7 cellular contexts compared by ENCODE assay signal in the genomic region with DNA sequence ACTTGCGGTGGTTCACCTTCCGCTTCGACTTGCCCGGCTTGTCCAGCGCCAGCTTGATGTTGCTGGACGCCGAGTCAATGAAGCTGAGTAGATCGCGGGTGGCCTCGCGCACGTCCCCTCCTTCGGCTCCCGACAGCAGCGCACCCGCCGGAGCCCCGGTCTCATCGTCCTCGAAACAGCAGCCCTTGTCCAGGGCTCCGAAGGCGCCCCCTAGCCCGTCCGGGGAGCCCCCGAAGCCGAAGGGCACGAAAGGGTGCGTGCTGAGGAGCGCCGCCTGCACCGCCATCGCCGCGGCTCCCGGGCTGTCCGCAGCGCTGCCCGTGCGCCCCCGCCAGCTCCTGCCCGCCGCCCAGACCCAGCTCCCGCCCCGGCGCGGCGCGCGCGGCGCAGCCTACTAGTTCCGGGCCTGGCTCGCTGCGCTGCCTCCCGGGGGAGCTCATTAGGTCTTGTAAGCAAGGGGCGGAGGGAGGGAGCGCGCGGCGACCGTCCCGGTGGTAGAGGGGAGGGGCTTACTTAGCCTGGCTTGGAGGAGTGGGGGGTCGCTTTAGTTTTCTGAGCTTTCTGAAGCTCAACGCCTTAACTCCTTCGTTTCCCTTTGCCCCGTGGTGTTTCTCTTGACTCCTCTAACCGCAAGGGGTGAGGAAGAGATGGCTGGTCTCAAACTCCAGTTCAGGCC. TPM values are rescaled to one million over a fixed set of nuclear protein-coding genes. Genes with fewer than 3 reads are reported as not detected.
DNase-seq lines count a peak whose midpoint lies in the region; ATAC-seq, FAIRE-seq and TF ChIP-seq lines count a peak whose summit lies in the region.

A gene with protein sequence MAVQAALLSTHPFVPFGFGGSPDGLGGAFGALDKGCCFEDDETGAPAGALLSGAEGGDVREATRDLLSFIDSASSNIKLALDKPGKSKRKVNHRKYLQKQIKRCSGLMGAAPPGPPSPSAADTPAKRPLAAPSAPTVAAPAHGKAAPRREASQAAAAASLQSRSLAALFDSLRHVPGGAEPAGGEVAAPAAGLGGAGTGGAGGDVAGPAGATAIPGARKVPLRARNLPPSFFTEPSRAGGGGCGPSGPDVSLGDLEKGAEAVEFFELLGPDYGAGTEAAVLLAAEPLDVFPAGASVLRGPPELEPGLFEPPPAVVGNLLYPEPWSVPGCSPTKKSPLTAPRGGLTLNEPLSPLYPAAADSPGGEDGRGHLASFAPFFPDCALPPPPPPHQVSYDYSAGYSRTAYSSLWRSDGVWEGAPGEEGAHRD (minus strand): TSS at position 421 of the 676 bp plus-strand sequence. CDS start 135 bp downstream, at position 286.

- no peaks in the 10 kb centered on the region for H3K9me3 Mint-ChIP-seq in activated T-helper 1 cell treated with anti-CD3 and anti-CD28 coated beads, Interleukin-12 subunit alpha, Interleukin-12 subunit beta, Interleukin-2, Interleukin-4 antibody, amounts not matched to agents 30 ng/mL and 10 ng/mL and 1 ng/mL, durations not matched to agents 14 hours and 24 hours and 36 hours
- H3K9me3 Mint-ChIP-seq in nephron progenitor cell: no peaks in the 10 kb centered on the region

- no peak for FAIRE-seq in frontal cortex (lab: Jason Lieb, UNC)

- H3K27me3 ChIP-seq in vagina: no peaks in the 10 kb centered on the region

- H3K27me3 Mint-ChIP-seq in activated T-helper 1 cell treated with anti-CD3 and anti-CD28 coated beads, Interleukin-12 subunit alpha, Interleukin-12 subunit beta, Interleukin-2, Interleukin-4 antibody, amounts not matched to agents 30 ng/mL and 10 ng/mL and 1 ng/mL, durations not matched to agents 14 hours and 24 hours and 36 hours (ENCODE audit: insufficient read depth): peaks cover 72% of the 10 kb centered on the region
- H3K27me3 Mint-ChIP-seq in nephron progenitor cell (ENCODE audit: low read depth, poor library complexity): peaks cover 83% of the 10 kb centered on the region

- H3K4me1 ChIP-seq in vagina: peaks cover 7% of the 10 kb centered on the region

- no peaks in the 10 kb centered on the region for H3K9me3 ChIP-seq in vagina

- H3K4me3 ChIP-seq in vagina: peak within 1 kb of the TSS; percentile 59 to 79

- TF ChIP-seq POLR2A in vagina (IDR thresholded peaks at IDR 0.05): no peak

- H3K4me1 Mint-ChIP-seq in activated T-helper 1 cell treated with anti-CD3 and anti-CD28 coated beads, Interleukin-12 subunit alpha, Interleukin-12 subunit beta, Interleukin-2, Interleukin-4 antibody, amounts not matched to agents 30 ng/mL and 10 ng/mL and 1 ng/mL, durations not matched to agents 14 hours and 24 hours and 36 hours (ENCODE audit: low read depth): peaks cover 6% of the 10 kb centered on the region
- H3K4me1 Mint-ChIP-seq in nephron progenitor cell: peaks cover 21% of the 10 kb centered on the region

- peak; percentile 69 for ATAC-seq in GM18868 (IDR thresholded peaks at IDR 0.05; ENCODE audit: unreplicated experiment)

- H3K4me3 Mint-ChIP-seq in activated T-helper 1 cell treated with anti-CD3 and anti-CD28 coated beads, Interleukin-12 subunit alpha, Interleukin-12 subunit beta, Interleukin-2, Interleukin-4 antibody, amounts not matched to agents 30 ng/mL and 10 ng/mL and 1 ng/mL, durations not matched to agents 14 hours and 24 hours and 36 hours: peak within 1 kb of the TSS; percentile 48
- H3K4me3 Mint-ChIP-seq in nephron progenitor cell: peak within 1 kb of the TSS; percentile 78

- no peaks in the 10 kb centered on the region for H3K36me3 Mint-ChIP-seq in activated T-helper 1 cell treated with anti-CD3 and anti-CD28 coated beads, Interleukin-12 subunit alpha, Interleukin-12 subunit beta, Interleukin-2, Interleukin-4 antibody, amounts not matched to agents 30 ng/mL and 10 ng/mL and 1 ng/mL, durations not matched to agents 14 hours and 24 hours and 36 hours (ENCODE audit: low read depth)
- H3K36me3 Mint-ChIP-seq in nephron progenitor cell (ENCODE audit: low read depth): no peaks in the 10 kb centered on the region

- H3K27ac Mint-ChIP-seq in activated T-helper 1 cell treated with anti-CD3 and anti-CD28 coated beads, Interleukin-12 subunit alpha, Interleukin-12 subunit beta, Interleukin-2, Interleukin-4 antibody, amounts not matched to agents 30 ng/mL and 10 ng/mL and 1 ng/mL, durations not matched to agents 14 hours and 24 hours and 36 hours: no peak within 1 kb of the TSS
- no peak within 1 kb of the TSS for H3K27ac Mint-ChIP-seq in nephron progenitor cell

- TF ChIP-seq CTCF in nephron progenitor cell (IDR thresholded peaks at IDR 0.05) (no peak), vagina (IDR thresholded peaks at IDR 0.05) (no peak)

- H3K27ac ChIP-seq in vagina: peak within 1 kb of the TSS; percentile 66

- peak; percentile 47 for DNase-seq in NCI-H1694 treated with DMSO at 0.1 percent for 48 hours (lab: John Stamatoyannopoulos, UW)
- DNase-seq in activated T-helper 1 cell treated with anti-CD3 and anti-CD28 coated beads, Interleukin-12 subunit alpha, Interleukin-12 subunit beta, Interleukin-2, Interleukin-4 antibody, amounts not matched to agents 30 ng/mL and 10 ng/mL and 1 ng/mL, durations not matched to agents 14 hours and 24 hours and 36 hours (ENCODE audit: low spot score): peak; percentile 2
- DNase-seq in frontal cortex (ENCODE audit: low spot score in 2 of 2): peak; percentile 77 to 82
- peak; percentile 88 for DNase-seq in nephron progenitor cell
- no peak for DNase-seq in vagina (ENCODE audit: extremely low spot score in 2 of 2)
- no peak for DNase-seq in HCEC 1CT

- intact Hi-C loops in activated T-helper 1 cell treated with anti-CD3 and anti-CD28 coated beads, Interleukin-12 subunit alpha, Interleukin-12 subunit beta, Interleukin-2, Interleukin-4 antibody, amounts not matched to agents 30 ng/mL and 10 ng/mL and 1 ng/mL, durations not matched to agents 14 hours and 24 hours and 36 hours (cut with micrococcal nuclease): no loop called here
- intact Hi-C loops in vagina (cut with DNase I): no loop called here

- H3K36me3 ChIP-seq in vagina: no peaks in the 10 kb centered on the region

RNA-seq across cellular contexts. Expression of the gene that starts here (rescaled TPM):
- not detected in 2 replicates for total RNA-seq in activated T-helper 1 cell treated with anti-CD3 and anti-CD28 coated beads, Interleukin-12 subunit alpha, Interleukin-12 subunit beta, Interleukin-2, Interleukin-4 antibody, amounts not matched to agents 30 ng/mL and 10 ng/mL and 1 ng/mL, durations not matched to agents 14 hours and 24 hours and 36 hours
- total RNA-seq in frontal cortex (13.0 TPM), vagina (0.49 TPM)

Comparison
In these comparisons a context has a peak if more than half of its experiments do, and no peak if none do; other contexts are left out.
1. Peak in DNase-seq in activated T-helper 1 cell treated with anti-CD3 and anti-CD28 coated beads, Interleukin-12 subunit alpha, Interleukin-12 subunit beta, Interleukin-2, Interleukin-4 antibody, amounts not matched to agents 30 ng/mL and 10 ng/mL and 1 ng/mL, durations not matched to agents 14 hours and 24 hours and 36 hours; RNA of the gene not detected or under 1 TPM.
2. DNase-seq: peak in NCI-H1694 treated with DMSO at 0.1 percent for 48 hours (single experiment), frontal cortex (2 of 2) and nephron progenitor cell (single experiment); none in vagina (0 of 2) and HCEC 1CT (single experiment).